ENCODE assay signal across 1 cellular context in the genomic region with DNA sequence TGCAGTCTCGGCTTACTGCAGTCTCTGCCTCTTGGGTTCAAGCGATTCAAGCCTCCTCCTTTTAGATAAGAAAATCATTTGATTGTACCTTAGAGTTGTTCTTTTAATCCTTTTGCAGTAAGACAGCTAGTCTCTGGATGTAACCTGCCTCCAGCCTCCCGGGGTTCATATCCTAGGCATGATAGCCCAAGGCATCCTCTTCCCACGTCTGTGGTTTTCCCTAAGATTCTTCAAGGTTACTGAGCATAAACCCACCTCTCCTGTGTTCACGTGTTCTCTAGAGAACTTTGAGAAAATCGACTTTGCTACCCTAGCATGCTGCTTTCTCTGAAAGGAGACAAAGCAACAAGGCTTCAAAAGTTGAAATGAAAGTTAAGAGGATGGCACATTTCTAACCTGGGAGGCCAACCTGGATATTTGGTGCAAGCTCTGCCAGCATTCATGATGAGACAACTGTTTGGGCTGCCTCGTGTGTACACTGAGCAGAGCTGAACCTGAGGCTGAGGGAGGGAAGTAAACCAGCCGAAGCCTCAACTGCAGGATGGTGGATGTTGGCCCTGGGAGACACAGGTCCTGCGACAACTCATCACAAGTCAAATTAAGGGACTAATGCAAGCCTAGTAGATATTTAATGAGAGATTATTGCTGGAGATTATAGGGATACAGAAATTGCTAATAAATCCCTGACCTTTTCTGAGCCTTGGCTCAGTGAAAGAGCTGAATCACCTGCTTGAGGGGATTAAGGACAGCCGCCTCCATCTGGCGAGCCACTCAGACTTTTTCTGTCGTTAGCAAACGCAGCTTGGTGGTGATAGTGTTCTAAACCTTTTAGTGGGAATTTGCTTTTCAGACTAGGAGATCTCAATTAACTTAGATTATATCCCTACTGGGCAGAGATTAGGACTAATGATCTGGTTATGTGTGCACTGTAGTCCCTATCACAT.
TF ChIP-seq lines count a peak whose summit lies in the region.

No MANE protein-coding gene starts in this region.

TF ChIP-seq in IMR-90, 13 proteins besides CTCF, POLR2A, EP300 and RAD21:
- TF ChIP-seq FOS (IDR thresholded peaks at IDR 0.05; ENCODE audit: low read depth, low read length): no peak
- no peak for TF ChIP-seq RFX5 (IDR thresholded peaks at IDR 0.05; ENCODE audit: low read depth, low read length)
- TF ChIP-seq, protein P1, sequence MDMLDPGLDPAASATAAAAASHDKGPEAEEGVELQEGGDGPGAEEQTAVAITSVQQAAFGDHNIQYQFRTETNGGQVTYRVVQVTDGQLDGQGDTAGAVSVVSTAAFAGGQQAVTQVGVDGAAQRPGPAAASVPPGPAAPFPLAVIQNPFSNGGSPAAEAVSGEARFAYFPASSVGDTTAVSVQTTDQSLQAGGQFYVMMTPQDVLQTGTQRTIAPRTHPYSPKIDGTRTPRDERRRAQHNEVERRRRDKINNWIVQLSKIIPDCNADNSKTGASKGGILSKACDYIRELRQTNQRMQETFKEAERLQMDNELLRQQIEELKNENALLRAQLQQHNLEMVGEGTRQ (IDR thresholded peaks at IDR 0.05; ENCODE audit: low read depth, low read length): no peak
- no peak for TF ChIP-seq CHD1 (IDR thresholded peaks at IDR 0.05; ENCODE audit: low read depth, low read length)
- TF ChIP-seq BHLHE40 (IDR thresholded peaks at IDR 0.05; ENCODE audit: low read depth, low read length): no peak
- TF ChIP-seq SMC3 (IDR thresholded peaks at IDR 0.05; ENCODE audit: low read depth, low read length): no peak
- TF ChIP-seq MXI1 (IDR thresholded peaks at IDR 0.05; ENCODE audit: borderline replicate concordance, low read depth, low read length): no peak
- no peak for TF ChIP-seq MAZ (IDR thresholded peaks at IDR 0.05; ENCODE audit: borderline replicate concordance, low read depth, low read length)
- no peak for TF ChIP-seq CEBPB (IDR thresholded peaks at IDR 0.05; ENCODE audit: low read depth, low read length)
- no peak for TF ChIP-seq RCOR1 (IDR thresholded peaks at IDR 0.05; ENCODE audit: insufficient replicate concordance, low read length)
- no peak for TF ChIP-seq MAFK (IDR thresholded peaks at IDR 0.05; ENCODE audit: low read depth, low read length)
- no peak for TF ChIP-seq NFE2L2 (IDR thresholded peaks at IDR 0.05; ENCODE audit: low read depth, low read length)
